Comparison of ENCODE assay signal across 30 cellular contexts in genomic region chr4:85151786-85152185, GRCh38.
"Had no signal": no experiment of that assay in that cellular context is flagged by ENCODE, and none has a peak within 500 bp of the region (broad histone marks: within the 10 kb centered on the region; RNA-seq: fewer than 3 reads in every experiment).

No MANE protein-coding gene starts in this region.

- H3K4me3 ChIP-seq: left lung, lung, mucosa of descending colon, neural progenitor cell, psoas muscle, right lobe of liver, skin epidermis, stomach, thoracic aorta, tibial artery, upper lobe of right lung had no signal

- H3K79me2 ChIP-seq: parathyroid adenoma had no signal

- H3K27me3 ChIP-seq: left lung, neural progenitor cell, right lobe of liver, stomach, tibial artery, upper lobe of right lung had no signal

- H2AFZ ChIP-seq: neural progenitor cell, parathyroid adenoma had no signal

- DNase-seq: hippocampal formation; kidney; left colon; left lung; midbrain; mucosa of descending colon; naive B cell; natural killer cell; nephron progenitor cell; occipital lobe; psoas muscle; right lobe of liver; stimulated activated CD4-positive, alpha-beta T cell treated with anti-CD3 and anti-CD28 coated beads, Interleukin-12 subunit alpha, Interleukin-12 subunit beta, amount 100 ng/mL, for 4 hours; stimulated activated CD4-positive, alpha-beta T cell treated with anti-CD3 and anti-CD28 coated beads, Interleukin-15, amount 100 ng/mL, for 24 hours; stimulated activated CD4-positive, alpha-beta T cell treated with anti-CD3 and anti-CD28 coated beads, Interleukin-2, amount 100 ng/mL, for 24 hours; stimulated activated CD4-positive, alpha-beta T cell treated with anti-CD3 and anti-CD28 coated beads, Interleukin-4, amount 100 ng/mL, for 1 hour; stimulated activated naive B cell treated with anti-CD40 and anti-IgM and Interleukin-4, amounts not matched to agents 10 μg/mL and 1 μg/mL and 100 μg/mL, for 72 hours; stimulated activated naive CD8-positive, alpha-beta T cell treated with anti-CD3 and anti-CD28 coated beads, Interleukin-15, Interleukin-2, amounts not matched to agents 100 U/mL and 50 U/mL, for 24 hours; stomach; tibial artery; trophoblast cell; upper lobe of right lung had no signal

- H3K4me2 ChIP-seq: neural progenitor cell had no signal

- H3K27ac ChIP-seq: left lung, neural progenitor cell, neutrophil, parathyroid adenoma, psoas muscle, right lobe of liver, skin epidermis, stomach, thoracic aorta, tibial artery, upper lobe of right lung had no signal

- H3K4me1 ChIP-seq: left lung, neural progenitor cell, parathyroid adenoma, psoas muscle, right lobe of liver, tibial artery, upper lobe of right lung had no signal

- FAIRE-seq: islet of Langerhans, kidney, urothelium cell line had no signal

- H3K9ac ChIP-seq: neural progenitor cell, parathyroid adenoma had no signal

- H3K36me3 ChIP-seq: left lung, neural progenitor cell, neutrophil, right lobe of liver, stomach, thoracic aorta, tibial artery, upper lobe of right lung had no signal

- H3K9me3 ChIP-seq: left lung, mucosa of descending colon, neutrophil, psoas muscle, right lobe of liver, stomach, thoracic aorta, tibial artery, upper lobe of right lung had no signal
